Comparison of ENCODE assay signal across 20 cellular contexts in the genomic region with DNA sequence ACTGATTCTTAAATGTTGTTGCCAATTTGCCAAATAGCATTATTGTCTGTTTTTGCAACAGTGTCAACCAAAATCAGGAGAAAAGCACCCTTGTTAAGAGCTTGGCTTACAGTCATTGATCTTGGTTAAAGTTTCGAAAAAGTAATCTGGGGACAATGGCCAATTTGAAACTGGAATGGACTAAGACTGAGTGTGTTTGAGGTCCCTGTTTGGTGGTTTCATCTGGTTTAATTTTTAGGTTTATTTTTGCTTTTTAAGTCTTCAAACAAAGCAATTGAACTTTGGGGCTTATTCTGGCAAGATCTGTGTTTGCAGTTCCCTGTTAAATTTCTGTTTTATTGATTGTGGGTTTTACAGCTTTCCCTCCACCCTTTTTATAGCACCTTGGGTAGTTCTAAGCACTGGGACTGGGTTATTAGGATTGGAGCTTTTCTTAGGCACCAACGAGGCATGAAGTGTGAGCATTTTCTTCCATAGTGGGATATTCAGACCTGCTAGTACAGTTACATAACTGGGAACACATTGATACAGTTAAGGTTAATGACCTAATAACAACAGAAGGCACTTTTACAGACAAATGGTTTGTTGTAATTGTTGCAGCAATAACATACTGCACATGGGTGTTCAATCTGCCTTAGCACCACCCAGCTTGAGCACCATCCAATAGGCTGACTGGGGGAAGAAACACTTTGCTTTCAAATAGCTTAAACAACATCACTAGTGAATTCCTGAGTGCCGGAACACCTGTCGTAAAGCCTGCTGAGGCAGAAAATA. TPM values are rescaled to one million over a fixed set of nuclear protein-coding genes. Genes with fewer than 3 reads are reported as not detected.
DNase-seq lines count a peak whose midpoint lies in the region; ATAC-seq and TF ChIP-seq lines count a peak whose summit lies in the region.
"Had no signal": no experiment of that assay in that cellular context is flagged by ENCODE, and none has a peak within 500 bp of the region (broad histone marks: within the 10 kb centered on the region; RNA-seq: fewer than 3 reads in every experiment).

No MANE protein-coding gene starts in this region.

- no peak overlapping the region for H3K4me3 Mint-ChIP-seq in naive thymus-derived CD4-positive, alpha-beta T cell
- H3K4me3 Mint-ChIP-seq: activated CD4-positive, alpha-beta memory T cell treated with anti-CD3 and anti-CD28 coated beads, Interleukin-2, amount 10 ng/mL, durations not matched to agents 7 days and 5 days; activated naive CD8-positive, alpha-beta T cell; CD4-positive, alpha-beta memory T cell; natural killer cell treated with Interleukin-12 subunit alpha and Interleukin-12 subunit beta and Interleukin-15 and Interleukin-18, amount 100 ng/mL, for 72 hours; stimulated activated naive CD8-positive, alpha-beta T cell treated with anti-CD3 and anti-CD28 coated beads, Interleukin-15, amount 100 ng/mL, for 72 hours had no signal

- peaks cover 0 to 6% (median 0%) of the 10 kb centered on the region in 7 donors for H3K4me1 Mint-ChIP-seq in naive thymus-derived CD4-positive, alpha-beta T cell
- H3K4me1 Mint-ChIP-seq: activated CD4-positive, alpha-beta memory T cell treated with anti-CD3 and anti-CD28 coated beads, Interleukin-2, amount 10 ng/mL, durations not matched to agents 7 days and 5 days had no signal

- TF ChIP-seq EP300 in sigmoid colon (IDR thresholded peaks at IDR 0.05) = no peak

- peak overlapping the region; percentile 11 to 83 (median 46) for H3K27ac ChIP-seq in sigmoid colon
- no peak overlapping the region for H3K27ac ChIP-seq in caudate nucleus (ENCODE audit: low read depth, low read length)
- no peak overlapping the region for H3K27ac ChIP-seq in naive thymus-derived CD4-positive, alpha-beta T cell (ENCODE audit: low read depth, low read length)
- H3K27ac ChIP-seq: WERI-Rb-1 had no signal

- H3K36me3 ChIP-seq in kidney epithelial cell (ENCODE audit: control insufficient read depth, insufficient read depth, low read length) (no peaks in the 10 kb centered on the region), sigmoid colon (no peaks in the 10 kb centered on the region)
- H3K36me3 ChIP-seq in naive thymus-derived CD4-positive, alpha-beta T cell (ENCODE audit: control insufficient read depth in 2 of 3, insufficient read depth in 3 of 3, low read length in 3 of 3) = no peaks in the 10 kb centered on the region
- H3K36me3 ChIP-seq: gastrocnemius medialis, MG63, WERI-Rb-1 had no signal

- TF ChIP-seq CTCF in kidney epithelial cell (IDR thresholded peaks at IDR 0.05; ENCODE audit: insufficient read depth, low read length, poor library complexity, severe bottlenecking) (no peak), sigmoid colon (IDR thresholded peaks at IDR 0.05) (no peak)

- H3K27me3 ChIP-seq in kidney epithelial cell (ENCODE audit: control insufficient read depth, insufficient read depth, low read length) (no peaks in the 10 kb centered on the region), sigmoid colon (no peaks in the 10 kb centered on the region)
- H3K27me3 ChIP-seq in naive thymus-derived CD4-positive, alpha-beta T cell (ENCODE audit: control insufficient read depth in 2 of 2, insufficient read depth in 2 of 2, low read length in 2 of 2) = no peaks in the 10 kb centered on the region
- H3K27me3 ChIP-seq: gastrocnemius medialis, MG63 had no signal

- H3K4me1 ChIP-seq in sigmoid colon = peaks cover 0 to 42% (median 25%) of the 10 kb centered on the region in 4 donors
- no peaks in the 10 kb centered on the region for H3K4me1 ChIP-seq in naive thymus-derived CD4-positive, alpha-beta T cell (ENCODE audit: control insufficient read depth in 2 of 2, insufficient read depth in 2 of 2, low read length in 2 of 2)

- H3K27me3 Mint-ChIP-seq in naive thymus-derived CD4-positive, alpha-beta T cell = peaks cover 3 to 20% (median 9%) of the 10 kb centered on the region in 5 donors

- no peak for ATAC-seq in naive thymus-derived CD4-positive, alpha-beta T cell
- ATAC-seq: gastrocnemius medialis; natural killer cell treated with Interleukin-12 subunit alpha and Interleukin-12 subunit beta and Interleukin-15 and Interleukin-18, amount 100 ng/mL, for 72 hours; stimulated activated naive CD8-positive, alpha-beta T cell treated with anti-CD3 and anti-CD28 coated beads, Interleukin-15, amount 100 ng/mL, for 72 hours had no signal

- H3K9me3 Mint-ChIP-seq in naive thymus-derived CD4-positive, alpha-beta T cell = peaks cover 0 to 19% (median 8%) of the 10 kb centered on the region in 11 donors
- H3K9me3 Mint-ChIP-seq: activated CD4-positive, alpha-beta memory T cell treated with anti-CD3 and anti-CD28 coated beads, Interleukin-2, amount 10 ng/mL, durations not matched to agents 7 days and 5 days; natural killer cell treated with Interleukin-12 subunit alpha and Interleukin-12 subunit beta and Interleukin-15 and Interleukin-18, amount 100 ng/mL, for 72 hours had no signal

- intact Hi-C loops in sigmoid colon (cut with DNase I) = loop anchor here (5.0 to 10.0 kb wide), 2 partner anchors 57 to 130 kb away; a partner anchor contains a TSS
- intact Hi-C loops in naive thymus-derived CD4-positive, alpha-beta T cell (cut with micrococcal nuclease) = no loop called here

- H3K9me3 ChIP-seq in sigmoid colon = no peaks in the 10 kb centered on the region
- H3K9me3 ChIP-seq in naive thymus-derived CD4-positive, alpha-beta T cell (ENCODE audit: control insufficient read depth in 2 of 3, low read length in 3 of 3) = no peaks in the 10 kb centered on the region
- H3K9me3 ChIP-seq: gastrocnemius medialis had no signal

- peak; percentile 31 for DNase-seq in NCI-H510A treated with DMSO at 0.1 percent for 48 hours (lab: John Stamatoyannopoulos, UW)
- no peak for DNase-seq in NCI-H510A (lab: John Stamatoyannopoulos, UW)
- peak; percentile 96 for DNase-seq in NCI-H2171 treated with DMSO at 0.1 percent for 48 hours (lab: John Stamatoyannopoulos, UW)
- peak; percentile 43 for DNase-seq in kidney epithelial cell (ENCODE audit: low read depth)
- peak; percentile 70 for DNase-seq in sigmoid colon
- DNase-seq in GDM1 (lab: John Stamatoyannopoulos, UW) = no peak
- DNase-seq in caudate nucleus (lab: John Stamatoyannopoulos, UW) = no peak
- no peak for DNase-seq in naive thymus-derived CD4-positive, alpha-beta T cell
- DNase-seq: activated CD4-positive, alpha-beta memory T cell treated with anti-CD3 and anti-CD28 coated beads, Interleukin-2, amount 10 ng/mL, durations not matched to agents 7 days and 5 days; activated T-cell treated with anti-CD3 and anti-CD28 coated beads, Interleukin-2, amount 50 U/mL, for 48 hours; CD4-positive, alpha-beta memory T cell; dermis blood vessel endothelial cell; gastrocnemius medialis; MG63; NCI-H2029; stimulated activated naive CD8-positive, alpha-beta T cell treated with anti-CD3 and anti-CD28 coated beads, Interleukin-15, amount 100 ng/mL, for 72 hours; WERI-Rb-1 had no signal

- CTCF ChIA-PET in naive thymus-derived CD4-positive, alpha-beta T cell (lab: Charles Lee) = no interaction called here

- no peak overlapping the region for H3K27ac Mint-ChIP-seq in naive thymus-derived CD4-positive, alpha-beta T cell
- H3K27ac Mint-ChIP-seq: activated CD4-positive, alpha-beta memory T cell treated with anti-CD3 and anti-CD28 coated beads, Interleukin-2, amount 10 ng/mL, durations not matched to agents 7 days and 5 days; activated naive CD8-positive, alpha-beta T cell; CD4-positive, alpha-beta memory T cell; natural killer cell treated with Interleukin-12 subunit alpha and Interleukin-12 subunit beta and Interleukin-15 and Interleukin-18, amount 100 ng/mL, for 72 hours; stimulated activated naive CD8-positive, alpha-beta T cell treated with anti-CD3 and anti-CD28 coated beads, Interleukin-15, amount 100 ng/mL, for 72 hours had no signal

- POLR2A ChIA-PET in naive thymus-derived CD4-positive, alpha-beta T cell (lab: Charles Lee) = no interaction called here

- 16 to 68% methylated on average over 4 of the region's 4 CpGs for WGBS in sigmoid colon, 2 donors

- peaks cover 0 to 3% (median 0%) of the 10 kb centered on the region in 5 donors for H3K36me3 Mint-ChIP-seq in naive thymus-derived CD4-positive, alpha-beta T cell
- H3K36me3 Mint-ChIP-seq: CD4-positive, alpha-beta memory T cell had no signal

- no peak for TF ChIP-seq POLR2A in sigmoid colon (IDR thresholded peaks at IDR 0.05)

- H3K4me3 ChIP-seq in kidney epithelial cell (ENCODE audit: low read depth, low read length) (no peak overlapping the region), sigmoid colon (no peak overlapping the region)
- H3K4me3 ChIP-seq in naive thymus-derived CD4-positive, alpha-beta T cell (ENCODE audit: low read length) = no peak overlapping the region
- H3K4me3 ChIP-seq: gastrocnemius medialis, MG63 had no signal

RNA-seq across cellular contexts. Expression of a gene that starts 40.6 kb away (rescaled TPM):
- total RNA-seq in kidney epithelial cell = 3.7 and 5.5 TPM in 2 replicates
- total RNA-seq in sigmoid colon = 1 to 10 TPM; 1.4 to 3.3 (median 2.7) TPM
- 1 to 10 TPM in 1 of 3 donors, under 1 TPM in 2; 0.46 to 2.0 (median 0.60) TPM for polyA plus RNA-seq in sigmoid colon
- 1 to 10 TPM; 1.5 to 4.5 (median 3.2) TPM for total RNA-seq in naive thymus-derived CD4-positive, alpha-beta T cell
- polyA plus RNA-seq in naive thymus-derived CD4-positive, alpha-beta T cell = 1 to 10 TPM; 2.4 TPM
- total RNA-seq: G401 had no signal

Comparison
In these comparisons a context has a peak if more than half of its experiments do, and no peak if none do; other contexts are left out.
1. DNase-seq: peak in NCI-H510A treated with DMSO at 0.1 percent for 48 hours (single experiment), NCI-H2171 treated with DMSO at 0.1 percent for 48 hours (single experiment), kidney epithelial cell (single experiment) and sigmoid colon (single experiment); none in NCI-H510A (single experiment), GDM1 (single experiment), caudate nucleus (0 of 61) and naive thymus-derived CD4-positive, alpha-beta T cell (0 of 9).
2. H3K27ac ChIP-seq: peak in sigmoid colon (4 of 4); none in caudate nucleus (single experiment) and naive thymus-derived CD4-positive, alpha-beta T cell (single experiment).